Comparison of ENCODE assay signal across 8 cellular contexts in the genomic region with DNA sequence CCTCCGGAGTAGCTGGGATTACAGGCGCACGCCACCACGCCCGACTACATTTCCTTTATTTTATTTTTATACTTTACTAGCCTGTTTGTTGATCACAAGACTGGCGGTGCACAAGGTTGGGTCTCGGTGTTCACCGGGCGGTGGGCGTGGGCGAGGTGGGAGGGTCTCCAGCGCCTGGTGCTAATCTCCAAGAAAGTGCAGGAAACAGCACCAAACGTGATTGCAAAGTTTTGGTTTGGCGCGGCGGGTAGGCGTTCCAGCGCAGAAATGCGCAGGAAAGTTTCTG. TPM values are rescaled to one million over a fixed set of nuclear protein-coding genes. Genes with fewer than 3 reads are reported as not detected.
A peak's percentile ranks its signal among the peaks of the same experiment; 100 is the strongest.
DNase-seq lines count a peak whose midpoint lies in the region; ATAC-seq and TF ChIP-seq lines count a peak whose summit lies in the region.

No MANE protein-coding gene starts in this region.

- H3K9me3 ChIP-seq in heart left ventricle = peaks cover 0 to 78% (median 18%) of the 10 kb centered on the region in 12 donors
- H3K9me3 ChIP-seq in body of pancreas = peaks cover 0 to 21% (median 0%) of the 10 kb centered on the region in 3 donors
- H3K9me3 ChIP-seq in mesodermal cell (ENCODE audit: control insufficient read depth, low read length) = peaks cover 44% of the 10 kb centered on the region

- H3K27ac ChIP-seq in heart left ventricle (peak overlapping the region; percentile 20 to 87 (median 77)), body of pancreas (peak overlapping the region in 3 of 4 donors; percentile 56 to 88 (median 69)), mesodermal cell (ENCODE audit: low read depth, low read length, severe bottlenecking) (no peak overlapping the region), urinary bladder (ENCODE audit: low read depth) (no peak overlapping the region)

- H3K36me3 ChIP-seq in heart left ventricle (peaks cover 0 to 28% (median 8%) of the 10 kb centered on the region in 9 donors), body of pancreas (replicated peaks in 1 of 2; ENCODE audit: insufficient read depth in 1 of 2, low read depth in 2 of 2) (no peaks in the 10 kb centered on the region), mesodermal cell (ENCODE audit: control insufficient read depth, insufficient read depth, low read length) (no peaks in the 10 kb centered on the region), urinary bladder (ENCODE audit: insufficient read depth) (peaks cover 2% of the 10 kb centered on the region)

- TF ChIP-seq CTCF in heart left ventricle (IDR thresholded peaks at IDR 0.05) (no peak), body of pancreas (IDR thresholded peaks at IDR 0.05) (no peak)

- intact Hi-C loops in heart left ventricle (cut with DNase I) = loop anchor here in 4 of 10 donors (2.0 to 10.0 kb wide), 4 partner anchors 24 to 58 kb away; a partner anchor contains a TSS
- intact Hi-C loops in left cardiac atrium (cut with DNase I) = loop anchor here in 1 of 2 donors (10.0 kb wide), 1 partner anchor 48 kb away; no protein-coding TSS in a partner anchor
- intact Hi-C loops in body of pancreas (cut with DNase I) = no loop called here

- TF ChIP-seq POLR2A in heart left ventricle (IDR thresholded peaks at IDR 0.05) = no peak
- no peak for TF ChIP-seq POLR2A in body of pancreas (IDR thresholded peaks at IDR 0.05)

- WGBS in heart left ventricle, 4 donors = 9 to 21% (median 11%) methylated on average over 19 of the region's 19 CpGs
- 10 to 17% methylated on average over 19 of the region's 19 CpGs for WGBS in body of pancreas, 2 donors
- WGBS in mesodermal cell (ENCODE audit: insufficient coverage in 2 of 2), 2 experiments = 94% methylated on average over 19 of the region's 19 CpGs
- WGBS in urinary bladder = 12% methylated on average over 19 of the region's 19 CpGs

- H3K4me3 ChIP-seq in heart left ventricle = peak overlapping the region; percentile 48 to 96 (median 77)
- H3K4me3 ChIP-seq in body of pancreas = peak overlapping the region; percentile 10 to 56
- H3K4me3 ChIP-seq in mesodermal cell (ENCODE audit: extremely low read depth, insufficient read depth, low read length, poor library complexity, severe bottlenecking) = peak overlapping the region; percentile 45
- H3K4me3 ChIP-seq in urinary bladder (ENCODE audit: low read depth, low read length) = peak overlapping the region; percentile 36

- no peak for DNase-seq in heart left ventricle
- no peak for DNase-seq in left cardiac atrium
- DNase-seq in body of pancreas = no peak
- DNase-seq in AG08396 (ENCODE audit: low spot score) = no peak
- no peak for DNase-seq in C1 segment of cervical spinal cord (lab: John Stamatoyannopoulos, UW)

- H3K27me3 ChIP-seq in heart left ventricle (no peaks in the 10 kb centered on the region), body of pancreas (no peaks in the 10 kb centered on the region)

- no peak for ATAC-seq in heart left ventricle
- no peak for ATAC-seq in left cardiac atrium
- no peak for ATAC-seq in body of pancreas
- no peak for ATAC-seq in HG03159 (IDR thresholded peaks at IDR 0.05; ENCODE audit: unreplicated experiment)

- H3K4me1 ChIP-seq in heart left ventricle (peaks cover 0 to 16% (median 8%) of the 10 kb centered on the region in 12 donors), body of pancreas (peaks cover 17% of the 10 kb centered on the region), mesodermal cell (ENCODE audit: control insufficient read depth, insufficient read depth, low read length, poor library complexity, severe bottlenecking) (no peaks in the 10 kb centered on the region), urinary bladder (ENCODE audit: insufficient read depth) (no peaks in the 10 kb centered on the region)

RNA-seq across cellular contexts. Expression of a gene that starts 24.1 kb away (rescaled TPM):
- 1 to 10 TPM; 2.3 to 7.3 (median 4.0) TPM for total RNA-seq in heart left ventricle
- 1 to 10 TPM in 1 of 2 donors, under 1 TPM in 1; 0.84 to 2.7 TPM for polyA plus RNA-seq in heart left ventricle
- total RNA-seq in left cardiac atrium = 1 to 10 TPM; 3.8 to 4.2 TPM
- 1 to 10 TPM; 1.3 to 1.6 TPM for total RNA-seq in body of pancreas
- 2.1 TPM for polyA plus RNA-seq in mesodermal cell (2013, experiment 1 of 2)
- polyA plus RNA-seq in mesodermal cell (2013, experiment 2 of 2) = 2.2 TPM
- 10.8 TPM for total RNA-seq in urinary bladder
- 1.0 TPM for polyA plus RNA-seq in urinary bladder

RNA-seq across cellular contexts. Expression of a gene that starts 41.5 kb away (rescaled TPM):
- total RNA-seq in heart left ventricle (10 to 100 TPM in 2 of 9 donors, 1 to 10 TPM in 7; 3.4 to 13.0 (median 8.5) TPM), left cardiac atrium (1 to 10 TPM; 6.1 to 8.7 TPM), body of pancreas (1 to 10 TPM; 1.6 to 5.7 TPM), urinary bladder (20.1 TPM)
- polyA plus RNA-seq in heart left ventricle (1 to 10 TPM; 3.7 to 4.6 TPM), urinary bladder (4.1 TPM)
- polyA plus RNA-seq in mesodermal cell (2013, experiment 1 of 2) = 4.4 TPM
- 3.9 TPM for polyA plus RNA-seq in mesodermal cell (2013, experiment 2 of 2)

RNA-seq across cellular contexts. Expression of a gene that starts 54.0 kb away (rescaled TPM):
- 1 to 10 TPM in 8 of 9 donors, under 1 TPM in 1; 0.64 to 5.9 (median 4.3) TPM for total RNA-seq in heart left ventricle
- 1 to 10 TPM; 1.6 to 2.5 TPM for polyA plus RNA-seq in heart left ventricle
- total RNA-seq in left cardiac atrium = 1 to 10 TPM; 3.0 to 4.5 TPM
- total RNA-seq in body of pancreas = 1 to 10 TPM; 1.3 TPM
- 2.9 TPM for polyA plus RNA-seq in mesodermal cell (2013, experiment 1 of 2)
- polyA plus RNA-seq in mesodermal cell (2013, experiment 2 of 2) = 5.2 TPM
- total RNA-seq in urinary bladder = 16.2 TPM
- polyA plus RNA-seq in urinary bladder = 4.4 TPM

Comparison
In these comparisons a context has a peak if more than half of its experiments do, and no peak if none do; other contexts are left out.
1. H3K27ac ChIP-seq: peak in heart left ventricle (12 of 12) and body of pancreas (3 of 4); none in mesodermal cell (single experiment) and urinary bladder (single experiment).
2. Peak in every context shown above with its lines, with median percentiles within 50 percentile points of each other: H3K4me3 ChIP-seq.